In the genomic region with DNA sequence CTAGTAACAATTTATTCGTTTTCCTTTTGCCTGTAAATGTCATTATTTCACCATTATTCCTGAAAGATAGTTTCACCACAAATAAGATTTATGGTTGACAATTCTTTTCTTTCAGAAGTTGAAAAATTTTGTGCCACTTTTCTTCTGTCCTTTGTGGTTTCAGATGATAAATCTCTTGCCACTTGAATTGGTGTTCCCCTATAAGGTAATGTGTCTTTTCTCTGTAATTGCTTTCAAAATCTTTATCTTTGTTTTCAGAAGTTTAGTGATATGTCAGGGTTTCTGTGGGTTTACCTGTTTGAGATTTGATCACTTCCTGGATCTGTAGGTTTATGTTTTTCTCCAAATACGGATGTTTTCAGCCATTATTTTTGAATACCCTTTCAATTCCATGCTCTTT, we compare ENCODE assay signal across 2 cellular contexts.
TF ChIP-seq lines count a peak whose summit lies in the region.

No MANE protein-coding gene starts in this region.

TF ChIP-seq in GM12878, 131 proteins besides CTCF, POLR2A, EP300 and RAD21:
- TF ChIP-seq RUNX3 (IDR thresholded peaks at IDR 0.05; ENCODE audit: low read length) = peak; percentile 65; the same call in 1 of the 2 replicates
- no peak for TF ChIP-seq BCL11A (IDR thresholded peaks at IDR 0.05; ENCODE audit: low read depth, low read length)
- peak; percentile 61; the same call in 1 of the 2 replicates for TF ChIP-seq MTA2 (IDR thresholded peaks at IDR 0.05; ENCODE audit: low read depth)
- TF ChIP-seq, protein P1, sequence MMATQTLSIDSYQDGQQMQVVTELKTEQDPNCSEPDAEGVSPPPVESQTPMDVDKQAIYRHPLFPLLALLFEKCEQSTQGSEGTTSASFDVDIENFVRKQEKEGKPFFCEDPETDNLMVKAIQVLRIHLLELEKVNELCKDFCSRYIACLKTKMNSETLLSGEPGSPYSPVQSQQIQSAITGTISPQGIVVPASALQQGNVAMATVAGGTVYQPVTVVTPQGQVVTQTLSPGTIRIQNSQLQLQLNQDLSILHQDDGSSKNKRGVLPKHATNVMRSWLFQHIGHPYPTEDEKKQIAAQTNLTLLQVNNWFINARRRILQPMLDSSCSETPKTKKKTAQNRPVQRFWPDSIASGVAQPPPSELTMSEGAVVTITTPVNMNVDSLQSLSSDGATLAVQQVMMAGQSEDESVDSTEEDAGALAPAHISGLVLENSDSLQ (IDR thresholded peaks at IDR 0.05) = peak; percentile 44; the same call in 1 of the 2 replicates
- TF ChIP-seq IKZF2 (IDR thresholded peaks at IDR 0.05) = 0 out of 4 replicates have a peak, but pooled peaks have one; percentile 24 to 28
- TF ChIP-seq HDGF (IDR thresholded peaks at IDR 0.05) = no peak
- TF ChIP-seq, protein P2, sequence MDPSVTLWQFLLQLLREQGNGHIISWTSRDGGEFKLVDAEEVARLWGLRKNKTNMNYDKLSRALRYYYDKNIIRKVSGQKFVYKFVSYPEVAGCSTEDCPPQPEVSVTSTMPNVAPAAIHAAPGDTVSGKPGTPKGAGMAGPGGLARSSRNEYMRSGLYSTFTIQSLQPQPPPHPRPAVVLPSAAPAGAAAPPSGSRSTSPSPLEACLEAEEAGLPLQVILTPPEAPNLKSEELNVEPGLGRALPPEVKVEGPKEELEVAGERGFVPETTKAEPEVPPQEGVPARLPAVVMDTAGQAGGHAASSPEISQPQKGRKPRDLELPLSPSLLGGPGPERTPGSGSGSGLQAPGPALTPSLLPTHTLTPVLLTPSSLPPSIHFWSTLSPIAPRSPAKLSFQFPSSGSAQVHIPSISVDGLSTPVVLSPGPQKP (IDR thresholded peaks at IDR 0.05; ENCODE audit: low read depth, low read length) = no peak
TF ChIP-seq in GM12878: peak in this region for 4.

TF ChIP-seq in SK-N-SH, 30 proteins besides CTCF, POLR2A, EP300 and RAD21:
- TF ChIP-seq TCF12 (IDR thresholded peaks at IDR 0.05) (no peak), RFX5 (IDR thresholded peaks at IDR 0.05; ENCODE audit: low read length) (no peak), SMC3 (IDR thresholded peaks at IDR 0.05; ENCODE audit: low read depth, low read length) (no peak)
- TF ChIP-seq, protein P3, sequence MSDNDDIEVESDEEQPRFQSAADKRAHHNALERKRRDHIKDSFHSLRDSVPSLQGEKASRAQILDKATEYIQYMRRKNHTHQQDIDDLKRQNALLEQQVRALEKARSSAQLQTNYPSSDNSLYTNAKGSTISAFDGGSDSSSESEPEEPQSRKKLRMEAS (IDR thresholded peaks at IDR 0.05; ENCODE audit: low read depth) = no peak
